ENCODE assay signal across 32 cellular contexts in the genomic region with DNA sequence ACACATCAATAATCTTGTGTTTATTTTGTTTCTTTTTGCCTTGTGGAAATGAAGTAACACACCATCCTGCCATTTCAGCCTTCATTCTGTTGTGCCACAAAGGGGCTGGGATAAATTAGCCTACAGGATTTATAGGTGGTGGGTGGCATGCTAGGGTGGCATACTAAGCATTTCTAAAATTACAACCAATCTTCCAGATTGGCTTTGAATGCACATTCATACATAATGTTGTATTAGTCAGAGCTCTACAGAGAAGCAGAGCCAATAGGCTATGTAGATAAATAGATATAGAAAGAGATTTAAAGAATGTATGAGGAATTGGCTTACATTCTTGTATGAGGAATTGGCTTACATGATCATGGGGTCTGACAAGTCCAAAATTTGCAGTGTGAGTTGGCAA. TPM values are rescaled to one million over a fixed set of nuclear protein-coding genes. Genes with fewer than 3 reads are reported as not detected.
DNase-seq lines count a peak whose midpoint lies in the region; ATAC-seq and TF ChIP-seq lines count a peak whose summit lies in the region.
"Had no signal": no experiment of that assay in that cellular context is flagged by ENCODE, and none has a peak within 500 bp of the region (broad histone marks: within the 10 kb centered on the region; RNA-seq: fewer than 3 reads in every experiment).

No MANE protein-coding gene starts in this region.

- H3K27ac ChIP-seq in osteoblast (ENCODE audit: low read depth, low read length), result peak overlapping the region; percentile 1
- no peak overlapping the region for H3K27ac ChIP-seq in lower lobe of right lung
- H3K27ac ChIP-seq: C4-2B, epithelial cell of prostate, heart left ventricle, tibial artery, WERI-Rb-1 had no signal

- TF ChIP-seq CTCF in AG09309 (IDR thresholded peaks at IDR 0.05; ENCODE audit: control insufficient read depth, insufficient read depth, low read depth, low read length, missing control alignments) (no peak), osteoblast (IDR thresholded peaks at IDR 0.05; ENCODE audit: extremely low read depth, low read depth, low read length) (no peak), lower lobe of right lung (IDR thresholded peaks at IDR 0.05) (no peak)

- H3K4me2 ChIP-seq in osteoblast (ENCODE audit: insufficient read depth, low read length), result peak overlapping the region; percentile 17

- H3K4me3 ChIP-seq in AG09309 (ENCODE audit: control insufficient read depth, low read depth, low read length) (no peak overlapping the region), osteoblast (ENCODE audit: insufficient read depth, low read length) (no peak overlapping the region), lower lobe of right lung (no peak overlapping the region)
- H3K4me3 ChIP-seq: heart left ventricle, sigmoid colon, tibial artery had no signal

- H3K79me2 ChIP-seq in osteoblast (ENCODE audit: insufficient read depth, low read length), result no peaks in the 10 kb centered on the region

- no peaks in the 10 kb centered on the region for H3K9me3 ChIP-seq in osteoblast (ENCODE audit: low read depth, low read length)
- no peaks in the 10 kb centered on the region for H3K9me3 ChIP-seq in lower lobe of right lung
- H3K9me3 ChIP-seq: Caco-2, sigmoid colon, tibial artery had no signal

- intact Hi-C loops in lower lobe of right lung (cut with DNase I), result no loop called here

- no peak for ATAC-seq in lower lobe of right lung
- ATAC-seq: activated CD8-positive, alpha-beta T cell treated with anti-CD3 and anti-CD28 coated beads, Interleukin-2, amount 10 ng/mL, durations not matched to agents 7 days and 5 days; activated T-helper 17 cell treated with anti-CD3 and anti-CD28 coated beads, Interleukin-2, amount 50 U/mL, for 72 hours; heart left ventricle; left ventricle myocardium superior had no signal

- DNase-seq in AG09309 (ENCODE audit: low read depth) (peak; percentile 21), HS-27A (ENCODE audit: low read depth) (peak; percentile 63), amniotic stem cell (lab: John Stamatoyannopoulos, UW) (peak; percentile 38), osteoblast (ENCODE audit: insufficient read length, low spot score, missing footprints) (no peak), GDM1 (lab: John Stamatoyannopoulos, UW) (no peak), HT-29 (ENCODE audit: low spot score) (no peak), lower lobe of right lung (no peak), inferior parietal cortex (ENCODE audit: extremely low spot score) (no peak)
- DNase-seq: ACHN; activated CD4-positive, alpha-beta T cell treated with anti-CD3 and anti-CD28 coated beads for 4 hours; activated CD8-positive, alpha-beta T cell treated with anti-CD3 and anti-CD28 coated beads, Interleukin-2, amount 10 ng/mL, durations not matched to agents 7 days and 5 days; anterior cingulate cortex; Caco-2; effector CD8-positive, alpha-beta T cell; GOT3; heart left ventricle; KBM-7; kidney; left ventricle myocardium superior; naive B cell; NCI-H2081; NCI-H526; SIG-M5; sigmoid colon; stimulated activated CD4-positive, alpha-beta T cell treated with anti-CD3 and anti-CD28 coated beads, Interleukin-4, amount 100 ng/mL, for 1 hour; SW 1271; T-helper 9 cell; tibial artery; WERI-Rb-1 had no signal

- H4K20me1 ChIP-seq in osteoblast (ENCODE audit: insufficient read depth, low read length), result no peaks in the 10 kb centered on the region

- H3K4me1 ChIP-seq in osteoblast (ENCODE audit: insufficient read depth, low read length) (peaks cover 9% of the 10 kb centered on the region), lower lobe of right lung (no peaks in the 10 kb centered on the region)
- H3K4me1 ChIP-seq: Caco-2, heart left ventricle had no signal

- no peak overlapping the region for H2AFZ ChIP-seq in osteoblast (ENCODE audit: low read length)

- H3K27me3 ChIP-seq in osteoblast (ENCODE audit: insufficient read depth, low read length) (no peaks in the 10 kb centered on the region), lower lobe of right lung (ENCODE audit: low read depth) (no peaks in the 10 kb centered on the region)
- H3K27me3 ChIP-seq: heart left ventricle, sigmoid colon, tibial artery had no signal

- H3K36me3 ChIP-seq in osteoblast (ENCODE audit: insufficient read depth, low read length), result no peaks in the 10 kb centered on the region
- no peaks in the 10 kb centered on the region for H3K36me3 ChIP-seq in lower lobe of right lung
- H3K36me3 ChIP-seq: heart left ventricle, sigmoid colon, tibial artery, WERI-Rb-1 had no signal

RNA-seq across cellular contexts. Expression of a gene that starts 25.4 kb away (rescaled TPM):
- total RNA-seq in osteoblast (323 and 502 TPM in 2 replicates), lower lobe of right lung (144 TPM)
- total RNA-seq in HT-29 (2014; rRNA removed; shearing (Covaris generic)), result 252 and 259 TPM in 2 replicates

RNA-seq across cellular contexts. Expression of a gene that starts 52.1 kb away (rescaled TPM):
- total RNA-seq in osteoblast (22.4 and 25.7 TPM in 2 replicates), lower lobe of right lung (31.2 TPM)
- 8.8 and 8.9 TPM in 2 replicates for total RNA-seq in HT-29 (2014; rRNA removed; shearing (Covaris generic))

Comparison
In these comparisons a context has a peak if more than half of its experiments do, and no peak if none do; other contexts are left out.
1. DNase-seq: peak in AG09309 (single experiment), HS-27A (single experiment) and amniotic stem cell (single experiment); none in osteoblast (single experiment), GDM1 (single experiment), HT-29 (single experiment), lower lobe of right lung (single experiment) and inferior parietal cortex (single experiment).